27 cellular contexts compared by ENCODE assay signal in the genomic region with DNA sequence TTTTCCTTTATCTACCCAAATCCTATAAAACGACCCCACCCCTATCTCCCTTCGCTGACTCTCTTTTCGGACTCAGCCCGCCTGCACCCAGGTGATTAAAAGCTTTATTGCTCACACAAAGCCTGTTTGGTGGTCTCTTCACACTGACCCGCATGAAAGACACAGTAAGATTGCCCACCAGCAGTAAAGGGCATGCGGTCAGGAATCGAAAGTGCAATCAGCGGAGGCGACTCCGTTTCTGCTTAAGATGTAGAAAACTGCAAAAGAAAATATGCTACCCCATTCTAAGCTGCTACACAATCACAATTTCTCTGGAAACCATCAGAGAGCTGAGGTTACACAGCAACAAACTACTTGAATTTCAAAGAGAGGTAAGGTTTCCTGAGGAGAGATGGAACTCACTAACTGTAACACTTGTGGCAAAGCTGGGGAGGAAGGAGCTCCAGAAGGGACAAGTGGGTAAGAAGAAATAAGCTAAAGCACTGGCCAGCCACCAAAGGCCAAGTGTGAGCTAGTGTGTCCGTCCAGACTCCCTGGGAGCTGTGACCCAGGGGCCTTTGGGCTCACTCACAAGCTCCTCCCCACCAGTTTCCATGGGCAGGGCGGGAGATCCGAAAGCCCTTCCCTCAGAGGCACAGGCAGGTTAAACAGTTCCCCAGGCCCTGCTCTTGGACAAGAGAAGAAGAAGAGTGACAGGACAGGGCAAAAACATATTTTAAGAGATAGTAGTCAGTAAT.
A peak's percentile ranks its signal among the peaks of the same experiment; 100 is the strongest.
DNase-seq lines count a peak whose midpoint lies in the region; FAIRE-seq and TF ChIP-seq lines count a peak whose summit lies in the region.
"Had no signal": no experiment of that assay in that cellular context is flagged by ENCODE, and none has a peak within 500 bp of the region (broad histone marks: within the 10 kb centered on the region; RNA-seq: fewer than 3 reads in every experiment).

No MANE protein-coding gene starts in this region.

- peaks cover 6% of the 10 kb centered on the region for H3K9me3 Mint-ChIP-seq in nephron progenitor cell
- H3K9me3 Mint-ChIP-seq: CD8-positive, alpha-beta memory T cell; stimulated activated naive CD8-positive, alpha-beta T cell treated with anti-CD3 and anti-CD28 coated beads, Interleukin-15, Interleukin-2, amounts not matched to agents 100 ng/mL and 50 ng/mL, for 24 hours had no signal

- H3K27ac Mint-ChIP-seq in nephron progenitor cell = peak overlapping the region; percentile 89
- H3K27ac Mint-ChIP-seq: CD8-positive, alpha-beta memory T cell; stimulated activated naive CD8-positive, alpha-beta T cell treated with anti-CD3 and anti-CD28 coated beads, Interleukin-15, Interleukin-2, amounts not matched to agents 100 ng/mL and 50 ng/mL, for 24 hours had no signal

- H3K36me3 Mint-ChIP-seq in nephron progenitor cell (ENCODE audit: low read depth) = no peaks in the 10 kb centered on the region
- H3K36me3 Mint-ChIP-seq: CD8-positive, alpha-beta memory T cell had no signal

- H3K4me1 ChIP-seq in Loucy (ENCODE audit: insufficient read depth, low read length, poor library complexity, severe bottlenecking) (no peaks in the 10 kb centered on the region), hepatocyte (ENCODE audit: insufficient read depth) (peaks cover 12% of the 10 kb centered on the region)

- H3K27me3 ChIP-seq in Loucy (ENCODE audit: insufficient read depth, low read length, poor library complexity, severe bottlenecking) = no peaks in the 10 kb centered on the region
- no peaks in the 10 kb centered on the region for H3K27me3 ChIP-seq in hepatocyte
- H3K27me3 ChIP-seq: cardiac muscle cell, thyroid gland had no signal

- H3K36me3 ChIP-seq in Loucy (ENCODE audit: insufficient read depth, low read length) (no peaks in the 10 kb centered on the region), hepatocyte (replicated peaks; ENCODE audit: insufficient read depth, low read depth) (no peaks in the 10 kb centered on the region)
- H3K36me3 ChIP-seq: cardiac muscle cell, heart right ventricle, thyroid gland had no signal

- no peak overlapping the region for H3K4me2 ChIP-seq in Loucy (ENCODE audit: low read depth, low read length, poor library complexity, severe bottlenecking)
- peak overlapping the region; percentile 49 for H3K4me2 ChIP-seq in hepatocyte

- peak overlapping the region; percentile 65 for H3K4me3 Mint-ChIP-seq in nephron progenitor cell
- H3K4me3 Mint-ChIP-seq: stimulated activated naive CD8-positive, alpha-beta T cell treated with anti-CD3 and anti-CD28 coated beads, Interleukin-15, Interleukin-2, amounts not matched to agents 100 ng/mL and 50 ng/mL, for 24 hours had no signal

- H3K4me1 Mint-ChIP-seq in nephron progenitor cell = peaks cover 15% of the 10 kb centered on the region
- H3K4me1 Mint-ChIP-seq: CD8-positive, alpha-beta memory T cell had no signal

- no peak for TF ChIP-seq CTCF in Loucy (conservative IDR thresholded peaks at IDR 0.05; ENCODE audit: low read length)
- no peak for TF ChIP-seq CTCF in hepatocyte (IDR thresholded peaks at IDR 0.05; ENCODE audit: poor library complexity)
- no peak for TF ChIP-seq CTCF in nephron progenitor cell (IDR thresholded peaks at IDR 0.05)

- H3K9me2 ChIP-seq in Loucy (replicated peaks; ENCODE audit: low read depth, low read length) = no peaks in the 10 kb centered on the region
- H3K9me2 ChIP-seq in hepatocyte (replicated peaks; ENCODE audit: insufficient read depth) = no peaks in the 10 kb centered on the region

- no peaks in the 10 kb centered on the region for H3K9me3 ChIP-seq in Loucy (ENCODE audit: insufficient read depth, low read depth, low read length)
- H3K9me3 ChIP-seq in hepatocyte (ENCODE audit: low read depth) = no peaks in the 10 kb centered on the region
- H3K9me3 ChIP-seq: heart right ventricle, thyroid gland had no signal

- peak overlapping the region; percentile 33 for H3K27ac ChIP-seq in hepatocyte
- H3K27ac ChIP-seq: 22Rv1, cardiac muscle cell, heart right ventricle, thyroid gland had no signal

- H3K27me3 Mint-ChIP-seq in nephron progenitor cell (ENCODE audit: low read depth, poor library complexity) = peaks cover 7% of the 10 kb centered on the region

- peak; percentile 13 for DNase-seq in DMS 273 (lab: John Stamatoyannopoulos, UW; ENCODE audit: unreplicated experiment)
- no peak for DNase-seq in DMS 273 treated with DMSO at 0.1 percent for 48 hours (lab: John Stamatoyannopoulos, UW)
- no peak for DNase-seq in hepatocyte (ENCODE audit: low spot score)
- DNase-seq in nephron progenitor cell = peak; percentile 28
- DNase-seq in foreskin melanocyte = no peak
- DNase-seq in NCI-H2196 treated with DMSO at 0.1 percent for 48 hours (lab: John Stamatoyannopoulos, UW; ENCODE audit: unreplicated experiment) = no peak
- DNase-seq in urothelium cell line (ENCODE audit: low spot score) = no peak
- DNase-seq: activated CD4-positive, alpha-beta T cell treated with anti-CD3 and anti-CD28 coated beads, Interleukin-2, amount 50 U/mL, for 48 hours; activated CD4-positive, CD25-positive, alpha-beta regulatory T cell; amygdala; CD8-positive, alpha-beta memory T cell; DND-41; kidney; NCI-H1436; NCI-H2171; NCI-H526 treated with DMSO at 0.1 percent for 48 hours; stimulated activated CD4-positive, alpha-beta T cell treated with anti-CD3 and anti-CD28 coated beads, Interleukin-12 subunit alpha, Interleukin-12 subunit beta, amount 100 ng/mL, for 4 hours; stimulated activated CD4-positive, alpha-beta T cell treated with anti-CD3 and anti-CD28 coated beads, Interleukin-4, amount 100 ng/mL, for 4 hours; T-helper 9 cell had no signal

- no peaks in the 10 kb centered on the region for H3K79me2 ChIP-seq in Loucy (ENCODE audit: insufficient read depth, low read length)
- no peaks in the 10 kb centered on the region for H3K79me2 ChIP-seq in hepatocyte

- H4K20me1 ChIP-seq in Loucy (ENCODE audit: insufficient read depth, low read length, poor library complexity, severe bottlenecking) = no peaks in the 10 kb centered on the region
- H4K20me1 ChIP-seq in hepatocyte (ENCODE audit: insufficient read depth, poor library complexity, severe bottlenecking) = no peaks in the 10 kb centered on the region

- no peak overlapping the region for H3K9ac ChIP-seq in Loucy (ENCODE audit: low read depth, low read length, poor library complexity, severe bottlenecking)

- H3K4me3 ChIP-seq in Loucy (ENCODE audit: low read length, poor library complexity, severe bottlenecking) (no peak overlapping the region), hepatocyte (no peak overlapping the region)
- H3K4me3 ChIP-seq: cardiac muscle cell, heart right ventricle, thyroid gland had no signal

- H2AFZ ChIP-seq in Loucy (ENCODE audit: low read length) (peak overlapping the region; percentile 36; the same call in 1 of the 2 replicates), hepatocyte (peak overlapping the region; percentile 40)

- WGBS in hepatocyte (ENCODE audit: low lambda C conversion rate, missing lambda C conversion rate) = 51% methylated on average over 13 of the region's 13 CpGs

- H3F3A ChIP-seq in Loucy (ENCODE audit: low read depth) = no peaks in the 10 kb centered on the region

- FAIRE-seq in urothelium cell line (lab: Jason Lieb, UNC) = no peak
- FAIRE-seq: endothelial cell of umbilical vein, H54, kidney had no signal

Comparison
In these comparisons a context has a peak if more than half of its experiments do, and no peak if none do; other contexts are left out.
1. DNase-seq: peak in DMS 273 (single experiment) and nephron progenitor cell (single experiment); none in DMS 273 treated with DMSO at 0.1 percent for 48 hours (single experiment), hepatocyte (single experiment), foreskin melanocyte (single experiment), NCI-H2196 treated with DMSO at 0.1 percent for 48 hours (single experiment) and urothelium cell line (single experiment).